Comparison of ENCODE assay signal across 9 cellular contexts in genomic region chr15:53586815-53587214, GRCh38.
DNase-seq lines count a peak whose midpoint lies in the region; ATAC-seq, FAIRE-seq and TF ChIP-seq lines count a peak whose summit lies in the region.
"Had no signal": no experiment of that assay in that cellular context is flagged by ENCODE, and none has a peak within 500 bp of the region (broad histone marks: within the 10 kb centered on the region; RNA-seq: fewer than 3 reads in every experiment).

No MANE protein-coding gene starts in this region.

- DNase-seq in GM06990 (ENCODE audit: extremely low read depth, insufficient read length) (no peak), MG63 (peak; percentile 21), K562 (ENCODE audit: extremely low read depth in 1 of 4, low spot score in 3 of 4) (peak; percentile 4 to 26 (median 13)), osteoblast (ENCODE audit: insufficient read length, low spot score, missing footprints) (no peak), T1000 (lab: John Stamatoyannopoulos, UW) (no peak), cardiac septum (ENCODE audit: low spot score) (no peak)
- DNase-seq: stimulated activated naive B cell treated with anti-CD40 and anti-IgM and Interleukin-4, amounts not matched to agents 10 μg/mL and 1 μg/mL and 100 μg/mL, for 72 hours had no signal

- intact Hi-C loops in K562 (cut with micrococcal nuclease) (no loop called here), cardiac septum (cut with DNase I) (no loop called here)

- TF ChIP-seq EP300 in K562 (IDR thresholded peaks at IDR 0.05; ENCODE audit: low read length) = no peak

- H3K27ac ChIP-seq in K562 (ENCODE audit: extremely low read depth, low read depth, low read length) = no peak overlapping the region
- no peak overlapping the region for H3K27ac ChIP-seq in osteoblast (ENCODE audit: low read depth, low read length)

- no peaks in the 10 kb centered on the region for H3K36me3 ChIP-seq in GM06990 (ENCODE audit: control insufficient read depth, insufficient read depth, low read length)
- no peaks in the 10 kb centered on the region for H3K36me3 ChIP-seq in MG63
- H3K36me3 ChIP-seq in K562 (ENCODE audit: control insufficient read depth, insufficient read depth, low read length) = no peaks in the 10 kb centered on the region
- no peaks in the 10 kb centered on the region for H3K36me3 ChIP-seq in osteoblast (ENCODE audit: insufficient read depth, low read length)

- TF ChIP-seq RAD21 in K562 (CRISPR knock-in tag; conservative IDR thresholded peaks at IDR 0.05 in 1 of 2, IDR thresholded peaks at IDR 0.05 in 1 of 2) = no peak

- H3K9me1 ChIP-seq in K562 (ENCODE audit: control insufficient read depth, insufficient read depth, low read length) = no peaks in the 10 kb centered on the region

- BruUV-seq in K562 (replicated peaks; lab: Mats Ljungman, UMichigan) = no TSS peak

- no peak overlapping the region for H3K9ac ChIP-seq in K562 (ENCODE audit: insufficient read depth in 1 of 2, low read depth in 2 of 2, low read length in 2 of 2)

- ATAC-seq in GM19395 (IDR thresholded peaks at IDR 0.05; ENCODE audit: unreplicated experiment) (peak; percentile 82), K562 (no peak), GM21360 (IDR thresholded peaks at IDR 0.05; ENCODE audit: unreplicated experiment) (no peak)

- H3K4me2 ChIP-seq in K562 (ENCODE audit: insufficient read depth, low read length) (no peak overlapping the region), osteoblast (ENCODE audit: insufficient read depth, low read length) (no peak overlapping the region)

- in situ Hi-C loops in K562 (cut with MboI) = no loop called here

- TF ChIP-seq POLR2A in K562 (conservative IDR thresholded peaks at IDR 0.05) = no peak

- CTCF ChIA-PET in K562 (lab: Yijun Ruan, JAX; ENCODE audit: low intra/inter-chr PET ratio) = no interaction called here

- FAIRE-seq in K562 (lab: Jason Lieb, UNC) = no peak

- H3K79me2 ChIP-seq in K562 (ENCODE audit: control insufficient read depth, insufficient read depth, low read length) (no peaks in the 10 kb centered on the region), osteoblast (ENCODE audit: insufficient read depth, low read length) (no peaks in the 10 kb centered on the region)

- H3K9me3 ChIP-seq in MG63 = no peaks in the 10 kb centered on the region
- no peaks in the 10 kb centered on the region for H3K9me3 ChIP-seq in K562 (replicated peaks; ENCODE audit: control insufficient read depth, insufficient read depth, low read depth, low read length)
- H3K9me3 ChIP-seq in osteoblast (ENCODE audit: low read depth, low read length) = no peaks in the 10 kb centered on the region

- H4K20me1 ChIP-seq in K562 (replicated peaks; ENCODE audit: control insufficient read depth, insufficient read depth, low read length) = no peaks in the 10 kb centered on the region
- no peaks in the 10 kb centered on the region for H4K20me1 ChIP-seq in osteoblast (ENCODE audit: insufficient read depth, low read length)

- 0% methylated on average over 3 of the region's 3 CpGs for WGBS in K562 (ENCODE audit: insufficient coverage, low coverage, missing lambda C conversion rate)

- no peak overlapping the region for H3K4me3 ChIP-seq in GM06990 (replicated peaks; ENCODE audit: low read depth, low read length)
- H3K4me3 ChIP-seq in MG63 = no peak overlapping the region
- H3K4me3 ChIP-seq in K562 = no peak overlapping the region
- no peak overlapping the region for H3K4me3 ChIP-seq in osteoblast (ENCODE audit: insufficient read depth, low read length)

- H2AFZ ChIP-seq in K562 (ENCODE audit: low read depth, low read length) = no peak overlapping the region
- no peak overlapping the region for H2AFZ ChIP-seq in osteoblast (ENCODE audit: low read length)

- H3K4me1 ChIP-seq in K562 (replicated peaks in 1 of 2; ENCODE audit: control insufficient read depth in 2 of 2, insufficient read depth in 2 of 2, low read length in 2 of 2) (no peaks in the 10 kb centered on the region), osteoblast (ENCODE audit: insufficient read depth, low read length) (peaks cover 4% of the 10 kb centered on the region)

- peak; percentile 71 for TF ChIP-seq CTCF in GM06990 (IDR thresholded peaks at IDR 0.05; ENCODE audit: insufficient read depth, low read length, poor library complexity, severe bottlenecking)
- TF ChIP-seq CTCF in K562 (IDR thresholded peaks at IDR 0.05 in 2 of 3, conservative IDR thresholded peaks at IDR 0.05 in 1 of 3; ENCODE audit: insufficient read depth in 2 of 3, low read depth in 1 of 3, low read length in 3 of 3) = peak in 2 of 3 experiments; percentile 13 to 30; a peak in 1 of 6 replicates
- peak; percentile 26 for TF ChIP-seq CTCF in osteoblast (IDR thresholded peaks at IDR 0.05; ENCODE audit: extremely low read depth, low read depth, low read length)

- H3K27me3 ChIP-seq in GM06990 (replicated peaks; ENCODE audit: control insufficient read depth, insufficient read depth, low read length) = no peaks in the 10 kb centered on the region
- no peaks in the 10 kb centered on the region for H3K27me3 ChIP-seq in MG63
- H3K27me3 ChIP-seq in K562 (ENCODE audit: control insufficient read depth in 2 of 2, insufficient read depth in 2 of 2, low read length in 2 of 2) = no peaks in the 10 kb centered on the region
- H3K27me3 ChIP-seq in osteoblast (ENCODE audit: insufficient read depth, low read length) = no peaks in the 10 kb centered on the region

- POLR2A ChIA-PET in K562 (lab: Yijun Ruan, JAX) = no interaction called here

TF ChIP-seq in K562, 482 proteins besides CTCF, POLR2A, EP300 and RAD21:
- TF ChIP-seq ZNF766 (CRISPR knock-in tag; conservative IDR thresholded peaks at IDR 0.05) (no peak), THRAP3 (IDR thresholded peaks at IDR 0.05; ENCODE audit: borderline replicate concordance) (no peak), SNRNP70 (optimal IDR thresholded peaks at IDR 0.05; ENCODE audit: low read depth, low read length) (no peak)

Comparison
In these comparisons a context has a peak if more than half of its experiments do, and no peak if none do; other contexts are left out.
1. DNase-seq: peak in MG63 (single experiment) and K562 (4 of 4); none in GM06990 (single experiment), osteoblast (single experiment), T1000 (single experiment) and cardiac septum (single experiment).
2. Peak in every context shown above with its lines, with median percentiles within 50 percentile points of each other: CTCF ChIP-seq.